Comparison of ENCODE assay signal across 21 cellular contexts in the genomic region with DNA sequence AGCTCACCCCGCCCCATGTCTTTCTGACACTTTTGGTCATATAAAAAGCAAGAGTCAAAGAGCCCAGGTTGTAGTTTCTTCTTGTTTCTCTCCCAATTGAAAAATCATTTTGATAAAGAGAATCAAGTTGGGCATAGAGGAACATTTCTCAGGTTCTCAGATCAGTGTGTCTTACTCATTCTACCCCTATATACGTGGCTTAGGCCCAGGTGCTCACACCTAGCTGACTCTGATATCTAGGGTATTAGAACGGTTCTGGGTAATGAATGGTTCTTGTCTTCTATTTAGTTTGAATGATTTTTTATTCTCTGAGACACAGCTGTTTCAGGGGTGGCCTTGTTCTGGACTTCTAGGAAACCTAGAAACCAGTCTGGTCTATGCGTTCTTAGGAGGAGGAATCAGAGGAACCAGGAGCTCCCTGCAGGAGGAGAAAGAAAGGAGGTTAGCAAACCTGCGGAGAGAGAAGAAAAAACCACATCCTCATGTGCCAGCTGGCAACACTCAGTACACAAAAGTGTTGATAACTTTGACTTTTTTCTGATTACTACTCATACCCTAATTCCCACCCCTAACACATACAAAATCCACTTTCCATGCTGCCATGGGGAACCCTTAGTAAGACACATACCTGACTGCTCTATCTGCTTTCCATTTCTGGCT.
DNase-seq lines count a peak whose midpoint lies in the region; ATAC-seq lines count a peak whose summit lies in the region.
"Had no signal": no experiment of that assay in that cellular context is flagged by ENCODE, and none has a peak within 500 bp of the region (broad histone marks: within the 10 kb centered on the region; RNA-seq: fewer than 3 reads in every experiment).

No MANE protein-coding gene starts in this region.

- intact Hi-C loops in activated CD4-positive, alpha-beta T cell treated with anti-CD3 and anti-CD28 coated beads, Interleukin-2, amount 10 ng/mL, durations not matched to agents 24 days and 14 days (cut with micrococcal nuclease) = loop anchor here (10.0 kb wide), 1 partner anchor 177 kb away; the partner anchor contains the start of gene CLIC5
- intact Hi-C loops in naive thymus-derived CD4-positive, alpha-beta T cell (cut with micrococcal nuclease) = no loop called here

- no peaks in the 10 kb centered on the region for H3K9me3 Mint-ChIP-seq in activated CD4-positive, alpha-beta T cell treated with anti-CD3 and anti-CD28 coated beads, Interleukin-2, amount 10 ng/mL, durations not matched to agents 24 days and 14 days
- no peaks in the 10 kb centered on the region for H3K9me3 Mint-ChIP-seq in stimulated activated naive CD8-positive, alpha-beta T cell treated with anti-CD3 and anti-CD28 coated beads, Interleukin-15, amount 100 ng/mL, for 72 hours
- no peaks in the 10 kb centered on the region for H3K9me3 Mint-ChIP-seq in T-helper 2 cell treated with Interferon-gamma antibody and Interleukin-4, amounts not matched to agents 5 μg/mL and 100 μg/mL, for 36 hours
- H3K9me3 Mint-ChIP-seq in naive thymus-derived CD4-positive, alpha-beta T cell = peaks cover 0 to 2% (median 0%) of the 10 kb centered on the region in 11 donors

- peak overlapping the region; percentile 27 for H3K27ac Mint-ChIP-seq in activated CD4-positive, alpha-beta T cell treated with anti-CD3 and anti-CD28 coated beads, Interleukin-2, amount 10 ng/mL, durations not matched to agents 24 days and 14 days
- H3K27ac Mint-ChIP-seq in stimulated activated naive CD8-positive, alpha-beta T cell treated with anti-CD3 and anti-CD28 coated beads, Interleukin-15, amount 100 ng/mL, for 72 hours = no peak overlapping the region
- H3K27ac Mint-ChIP-seq in T-helper 2 cell treated with Interferon-gamma antibody and Interleukin-4, amounts not matched to agents 5 μg/mL and 100 μg/mL, for 36 hours = no peak overlapping the region
- H3K27ac Mint-ChIP-seq in naive thymus-derived CD4-positive, alpha-beta T cell = peak overlapping the region in 1 of 9 donors; percentile 32

- H3K4me1 ChIP-seq in naive thymus-derived CD4-positive, alpha-beta T cell (ENCODE audit: control insufficient read depth in 2 of 2, insufficient read depth in 2 of 2, low read length in 2 of 2) = no peaks in the 10 kb centered on the region
- H3K4me1 ChIP-seq: Peyer's patch, SJCRH30 had no signal

- ATAC-seq in stimulated activated naive CD8-positive, alpha-beta T cell treated with anti-CD3 and anti-CD28 coated beads, Interleukin-15, amount 100 ng/mL, for 72 hours = peak; percentile 55
- ATAC-seq in stimulated activated naive CD8-positive, alpha-beta T cell treated with anti-CD3 and anti-CD28 coated beads, Interleukin-15, Interleukin-2, amounts not matched to agents 100 U/mL and 50 U/mL, for 24 hours = no peak
- ATAC-seq in GM21529 (IDR thresholded peaks at IDR 0.05; ENCODE audit: unreplicated experiment) = no peak
- ATAC-seq in naive thymus-derived CD4-positive, alpha-beta T cell = no peak
- ATAC-seq: HCT116 had no signal

- no peak for DNase-seq in activated CD4-positive, alpha-beta T cell treated with anti-CD3 and anti-CD28 coated beads, Interleukin-2, amount 10 ng/mL, durations not matched to agents 24 days and 14 days
- no peak for DNase-seq in activated CD4-positive, alpha-beta T cell treated with anti-CD3 and anti-CD28 coated beads, Interleukin-2, amount 50 U/mL, for 4 hours
- no peak for DNase-seq in stimulated activated naive CD8-positive, alpha-beta T cell treated with anti-CD3 and anti-CD28 coated beads, Interleukin-15, amount 100 ng/mL, for 72 hours
- no peak for DNase-seq in stimulated activated naive CD8-positive, alpha-beta T cell treated with anti-CD3 and anti-CD28 coated beads, Interleukin-15, Interleukin-2, amounts not matched to agents 100 U/mL and 50 U/mL, for 24 hours
- DNase-seq in T-helper 2 cell treated with Interferon-gamma antibody and Interleukin-4, amounts not matched to agents 5 μg/mL and 100 μg/mL, for 36 hours (ENCODE audit: low spot score) = no peak
- no peak for DNase-seq in cerebellum (ENCODE audit: low spot score)
- no peak for DNase-seq in naive thymus-derived CD4-positive, alpha-beta T cell
- DNase-seq: 8988T, GDM1, KG1, NCI-H1105 treated with DMSO at 0.1 percent for 48 hours, NCI-H2081, NCI-H2171, NCI-H345, NCI-H524, NCI-H82, Peyer's patch, SJCRH30 had no signal

- H3K27ac ChIP-seq in naive thymus-derived CD4-positive, alpha-beta T cell (ENCODE audit: low read depth, low read length) = no peak overlapping the region
- H3K27ac ChIP-seq: BLaER1 treated with 17β-estradiol and CSF1 and Interleukin-3, amounts not matched to agents 10 nM and 100 nM; Peyer's patch; SJCRH30 had no signal

- H3K4me3 ChIP-seq in naive thymus-derived CD4-positive, alpha-beta T cell (ENCODE audit: low read length) = no peak overlapping the region
- H3K4me3 ChIP-seq: BLaER1 treated with 17β-estradiol and CSF1 and Interleukin-3, amounts not matched to agents 10 nM and 100 nM; Peyer's patch; SJCRH30 had no signal

- POLR2A ChIA-PET in naive thymus-derived CD4-positive, alpha-beta T cell (lab: Charles Lee) = no interaction called here

- no peaks in the 10 kb centered on the region for H3K9me3 ChIP-seq in naive thymus-derived CD4-positive, alpha-beta T cell (ENCODE audit: control insufficient read depth in 2 of 3, low read length in 3 of 3)
- H3K9me3 ChIP-seq: BLaER1 treated with 17β-estradiol and CSF1 and Interleukin-3, amounts not matched to agents 10 nM and 100 nM; Peyer's patch; SJCRH30 had no signal

- H3K36me3 ChIP-seq in naive thymus-derived CD4-positive, alpha-beta T cell (ENCODE audit: control insufficient read depth in 2 of 3, insufficient read depth in 3 of 3, low read length in 3 of 3) = no peaks in the 10 kb centered on the region
- H3K36me3 ChIP-seq: BLaER1 treated with 17β-estradiol and CSF1 and Interleukin-3, amounts not matched to agents 10 nM and 100 nM; Peyer's patch; SJCRH30 had no signal

- no peaks in the 10 kb centered on the region for H3K36me3 Mint-ChIP-seq in activated CD4-positive, alpha-beta T cell treated with anti-CD3 and anti-CD28 coated beads, Interleukin-2, amount 10 ng/mL, durations not matched to agents 24 days and 14 days (ENCODE audit: low read depth)
- H3K36me3 Mint-ChIP-seq in T-helper 2 cell treated with Interferon-gamma antibody and Interleukin-4, amounts not matched to agents 5 μg/mL and 100 μg/mL, for 36 hours (ENCODE audit: low read depth) = no peaks in the 10 kb centered on the region
- H3K36me3 Mint-ChIP-seq in naive thymus-derived CD4-positive, alpha-beta T cell = no peaks in the 10 kb centered on the region

- no peaks in the 10 kb centered on the region for H3K27me3 Mint-ChIP-seq in activated CD4-positive, alpha-beta T cell treated with anti-CD3 and anti-CD28 coated beads, Interleukin-2, amount 10 ng/mL, durations not matched to agents 24 days and 14 days
- no peaks in the 10 kb centered on the region for H3K27me3 Mint-ChIP-seq in stimulated activated naive CD8-positive, alpha-beta T cell treated with anti-CD3 and anti-CD28 coated beads, Interleukin-15, amount 100 ng/mL, for 72 hours
- H3K27me3 Mint-ChIP-seq in T-helper 2 cell treated with Interferon-gamma antibody and Interleukin-4, amounts not matched to agents 5 μg/mL and 100 μg/mL, for 36 hours (ENCODE audit: low read depth) = no peaks in the 10 kb centered on the region
- H3K27me3 Mint-ChIP-seq in naive thymus-derived CD4-positive, alpha-beta T cell = peaks cover 0 to 2% (median 0%) of the 10 kb centered on the region in 5 donors

- no peak overlapping the region for H3K4me3 Mint-ChIP-seq in activated CD4-positive, alpha-beta T cell treated with anti-CD3 and anti-CD28 coated beads, Interleukin-2, amount 10 ng/mL, durations not matched to agents 24 days and 14 days
- H3K4me3 Mint-ChIP-seq in stimulated activated naive CD8-positive, alpha-beta T cell treated with anti-CD3 and anti-CD28 coated beads, Interleukin-15, amount 100 ng/mL, for 72 hours = no peak overlapping the region
- peak overlapping the region; percentile 45 for H3K4me3 Mint-ChIP-seq in T-helper 2 cell treated with Interferon-gamma antibody and Interleukin-4, amounts not matched to agents 5 μg/mL and 100 μg/mL, for 36 hours
- H3K4me3 Mint-ChIP-seq in naive thymus-derived CD4-positive, alpha-beta T cell = no peak overlapping the region

- H3K4me1 Mint-ChIP-seq in activated CD4-positive, alpha-beta T cell treated with anti-CD3 and anti-CD28 coated beads, Interleukin-2, amount 10 ng/mL, durations not matched to agents 24 days and 14 days = peaks cover 34% of the 10 kb centered on the region
- peaks cover 26% of the 10 kb centered on the region for H3K4me1 Mint-ChIP-seq in stimulated activated naive CD8-positive, alpha-beta T cell treated with anti-CD3 and anti-CD28 coated beads, Interleukin-15, amount 100 ng/mL, for 72 hours
- H3K4me1 Mint-ChIP-seq in T-helper 2 cell treated with Interferon-gamma antibody and Interleukin-4, amounts not matched to agents 5 μg/mL and 100 μg/mL, for 36 hours (ENCODE audit: low read depth) = peaks cover 46% of the 10 kb centered on the region
- H3K4me1 Mint-ChIP-seq in naive thymus-derived CD4-positive, alpha-beta T cell = peaks cover 6 to 39% (median 12%) of the 10 kb centered on the region in 7 donors

- H3K27me3 ChIP-seq in naive thymus-derived CD4-positive, alpha-beta T cell (ENCODE audit: control insufficient read depth in 2 of 2, insufficient read depth in 2 of 2, low read length in 2 of 2) = no peaks in the 10 kb centered on the region
- H3K27me3 ChIP-seq: BLaER1 treated with 17β-estradiol and CSF1 and Interleukin-3, amounts not matched to agents 10 nM and 100 nM; Peyer's patch; SJCRH30 had no signal

- CTCF ChIA-PET in naive thymus-derived CD4-positive, alpha-beta T cell (lab: Charles Lee) = no interaction called here
